In the genomic region with DNA sequence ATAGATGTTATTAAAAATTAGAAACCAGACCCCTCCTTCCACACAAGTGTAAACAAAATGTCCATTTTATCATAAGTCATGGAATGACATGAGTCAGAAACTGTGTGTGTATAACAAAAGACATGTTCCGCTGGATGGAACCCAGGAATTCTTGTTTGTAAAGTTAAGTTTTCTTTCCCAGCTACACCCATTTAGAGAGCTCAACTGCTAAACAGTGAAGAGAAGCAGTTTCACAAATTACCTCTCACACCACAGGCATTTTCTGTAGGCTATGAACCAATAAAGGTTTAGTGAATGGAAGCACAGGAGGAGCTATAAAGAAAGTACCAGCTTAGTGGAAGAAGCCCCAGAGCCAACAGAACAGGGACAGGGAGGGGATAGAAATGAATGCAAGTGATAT, we compare ENCODE assay signal across 8 cellular contexts. TPM values are rescaled to one million over a fixed set of nuclear protein-coding genes. Genes with fewer than 3 reads are reported as not detected.
DNase-seq lines count a peak whose midpoint lies in the region; ATAC-seq, FAIRE-seq and TF ChIP-seq lines count a peak whose summit lies in the region.
"Not testable (repeated sequence)": the region's sequence is repeated elsewhere in the genome, so short reads cannot be mapped to it uniquely, and the experiment has no call there.

No MANE protein-coding gene starts in this region.

- H2AFZ ChIP-seq in HepG2 (ENCODE audit: low read length): not testable (repeated sequence)

- TF ChIP-seq POLR2A in HepG2 (IDR thresholded peaks at IDR 0.05; ENCODE audit: insufficient read depth in 1 of 2, low read depth in 2 of 2, low read length in 2 of 2): not testable (repeated sequence)

- not testable (repeated sequence) for TF ChIP-seq RAD21 in HepG2 (CRISPR knock-in tag; IDR thresholded peaks at IDR 0.05)

- CTCF ChIA-PET in HepG2 (lab: Yijun Ruan, JAX; ENCODE audit: low intra/inter-chr PET ratio, low total read pairs): not testable (repeated sequence)

- H3K4me2 ChIP-seq in HepG2 (ENCODE audit: low read depth, low read length): peak overlapping the region; percentile 53

- POLR2A ChIA-PET in HepG2 (lab: Yijun Ruan, JAX): not testable (repeated sequence)

- H4K20me1 ChIP-seq in HepG2 (ENCODE audit: insufficient read depth, low read length): peaks cover 61% of the 10 kb centered on the region

- in situ Hi-C loops in HepG2 (cut with HindIII; ENCODE audit: extremely low pct_ligation_motif_present, low pct_unique_long_range_greater_than_20kb): not testable (repeated sequence)

- peaks cover 25% of the 10 kb centered on the region for H3K36me3 Mint-ChIP-seq in activated T-helper 1 cell treated with anti-CD3 and anti-CD28 coated beads, Interleukin-12 subunit alpha, Interleukin-12 subunit beta, Interleukin-2, Interleukin-4 antibody, amounts not matched to agents 30 ng/mL and 10 ng/mL and 1 ng/mL, durations not matched to agents 14 hours and 24 hours and 36 hours (ENCODE audit: low read depth)

- H3K79me2 ChIP-seq in HepG2 (ENCODE audit: insufficient read depth, low read length): peaks cover 76% of the 10 kb centered on the region

- not testable (repeated sequence) for H3K27me3 Mint-ChIP-seq in activated T-helper 1 cell treated with anti-CD3 and anti-CD28 coated beads, Interleukin-12 subunit alpha, Interleukin-12 subunit beta, Interleukin-2, Interleukin-4 antibody, amounts not matched to agents 30 ng/mL and 10 ng/mL and 1 ng/mL, durations not matched to agents 14 hours and 24 hours and 36 hours (ENCODE audit: insufficient read depth)

- not testable (repeated sequence) for H3K27me3 ChIP-seq in HepG2 (ENCODE audit: control insufficient read depth in 1 of 2, insufficient read depth in 2 of 2, low read length in 2 of 2); pancreas; upper lobe of right lung

- ATAC-seq in HepG2: peak; percentile 16; the same call in 2 of the 3 replicates
- peak; percentile 58 to 72 (median 63) for ATAC-seq in pancreas
- ATAC-seq in upper lobe of right lung: peak; percentile 66

- TF ChIP-seq CTCF in cardiac fibroblast (IDR thresholded peaks at IDR 0.05; ENCODE audit: low read depth, low read length); fibroblast of pulmonary artery (IDR thresholded peaks at IDR 0.05; ENCODE audit: low read length, missing control alignments); HepG2 (CRISPR knock-in tag; IDR thresholded peaks at IDR 0.05); pancreas (IDR thresholded peaks at IDR 0.05); upper lobe of right lung (IDR thresholded peaks at IDR 0.05): not testable (repeated sequence)

- not testable (repeated sequence) for TF ChIP-seq EP300 in HepG2 (IDR thresholded peaks at IDR 0.05; ENCODE audit: low read depth in 2 of 2, low read length in 2 of 2); HepG2 (CRISPR knock-in tag; IDR thresholded peaks at IDR 0.05; ENCODE audit: borderline replicate concordance)

- peaks cover 61% of the 10 kb centered on the region for H3K4me1 ChIP-seq in HepG2 (ENCODE audit: insufficient read depth, low read length)
- H3K4me1 ChIP-seq in pancreas: peaks cover 0 to 25% (median 20%) of the 10 kb centered on the region in 3 donors
- peaks cover 26% of the 10 kb centered on the region for H3K4me1 ChIP-seq in upper lobe of right lung

- H3K9me3 Mint-ChIP-seq in activated T-helper 1 cell treated with anti-CD3 and anti-CD28 coated beads, Interleukin-12 subunit alpha, Interleukin-12 subunit beta, Interleukin-2, Interleukin-4 antibody, amounts not matched to agents 30 ng/mL and 10 ng/mL and 1 ng/mL, durations not matched to agents 14 hours and 24 hours and 36 hours: not testable (repeated sequence)

- BruUV-seq in HepG2 (replicated peaks; lab: Mats Ljungman, UMichigan): not testable (repeated sequence)

- not testable (repeated sequence) for H3K9ac ChIP-seq in HepG2 (ENCODE audit: insufficient read depth, low read depth, low read length)

- H3K27ac ChIP-seq in HepG2 (ENCODE audit: extremely low read length, insufficient read depth, low read length) (peak overlapping the region; percentile 67), pancreas (peak overlapping the region in 2 of 4 donors; percentile 42 to 61), upper lobe of right lung (peak overlapping the region; percentile 13)

- WGBS in HepG2 (ENCODE audit: low lambda C conversion rate): 77% methylated on average over 1 of the region's 1 CpG
- 19 to 38% methylated on average over 1 of the region's 1 CpG for WGBS in pancreas, 2 donors

- H3K27ac Mint-ChIP-seq in activated T-helper 1 cell treated with anti-CD3 and anti-CD28 coated beads, Interleukin-12 subunit alpha, Interleukin-12 subunit beta, Interleukin-2, Interleukin-4 antibody, amounts not matched to agents 30 ng/mL and 10 ng/mL and 1 ng/mL, durations not matched to agents 14 hours and 24 hours and 36 hours: peak overlapping the region; percentile 96

- peaks cover 3 to 27% of the 10 kb centered on the region in 2 experiments for H3K36me3 ChIP-seq in HepG2 (replicated peaks in 1 of 2; ENCODE audit: control insufficient read depth in 1 of 2, insufficient read depth in 2 of 2, low read length in 2 of 2)
- not testable (repeated sequence) for H3K36me3 ChIP-seq in pancreas, upper lobe of right lung

- intact Hi-C loops in activated T-helper 1 cell treated with anti-CD3 and anti-CD28 coated beads, Interleukin-12 subunit alpha, Interleukin-12 subunit beta, Interleukin-2, Interleukin-4 antibody, amounts not matched to agents 30 ng/mL and 10 ng/mL and 1 ng/mL, durations not matched to agents 14 hours and 24 hours and 36 hours (cut with micrococcal nuclease); HepG2 (cut with micrococcal nuclease; ENCODE audit: unreplicated experiment); pancreas (cut with DNase I); upper lobe of right lung (cut with DNase I): not testable (repeated sequence)

- H3K4me1 Mint-ChIP-seq in activated T-helper 1 cell treated with anti-CD3 and anti-CD28 coated beads, Interleukin-12 subunit alpha, Interleukin-12 subunit beta, Interleukin-2, Interleukin-4 antibody, amounts not matched to agents 30 ng/mL and 10 ng/mL and 1 ng/mL, durations not matched to agents 14 hours and 24 hours and 36 hours (ENCODE audit: low read depth): peaks cover 47% of the 10 kb centered on the region

- peak overlapping the region; percentile 67 for H3K4me3 Mint-ChIP-seq in activated T-helper 1 cell treated with anti-CD3 and anti-CD28 coated beads, Interleukin-12 subunit alpha, Interleukin-12 subunit beta, Interleukin-2, Interleukin-4 antibody, amounts not matched to agents 30 ng/mL and 10 ng/mL and 1 ng/mL, durations not matched to agents 14 hours and 24 hours and 36 hours

- not testable (repeated sequence) for H3K4me3 ChIP-seq in cardiac fibroblast (replicated peaks in 1 of 2; ENCODE audit: low read depth in 2 of 2, low read length in 2 of 2); fibroblast of pulmonary artery (replicated peaks; ENCODE audit: low read depth, low read length); HepG2 (replicated peaks in 1 of 3; ENCODE audit: insufficient read depth in 1 of 3, low read depth in 2 of 3, low read length in 3 of 3); pancreas; upper lobe of right lung

- H3K9me3 ChIP-seq in HepG2 (ENCODE audit: low read length); pancreas; upper lobe of right lung: not testable (repeated sequence)

- DNase-seq in DMS53 (lab: John Stamatoyannopoulos, UW) (peak; percentile 48), NCI-H69 (lab: John Stamatoyannopoulos, UW) (peak; percentile 3), cardiac fibroblast (ENCODE audit: low read depth in 2 of 2) (peak; percentile 67 to 88), fibroblast of pulmonary artery (ENCODE audit: low read depth) (peak; percentile 71), HepG2 (ENCODE audit: low spot score) (peak; percentile 20)
- not testable (repeated sequence) for DNase-seq in activated T-helper 1 cell treated with anti-CD3 and anti-CD28 coated beads, Interleukin-12 subunit alpha, Interleukin-12 subunit beta, Interleukin-2, Interleukin-4 antibody, amounts not matched to agents 30 ng/mL and 10 ng/mL and 1 ng/mL, durations not matched to agents 14 hours and 24 hours and 36 hours (ENCODE audit: low spot score); pancreas; upper lobe of right lung

- not testable (repeated sequence) for FAIRE-seq in HepG2 (lab: Jason Lieb, UNC); pancreas (lab: Jason Lieb, UNC)

RNA-seq across cellular contexts. Expression of a gene that starts 12.4 kb away (rescaled TPM):
- total RNA-seq in activated T-helper 1 cell treated with anti-CD3 and anti-CD28 coated beads, Interleukin-12 subunit alpha, Interleukin-12 subunit beta, Interleukin-2, Interleukin-4 antibody, amounts not matched to agents 30 ng/mL and 10 ng/mL and 1 ng/mL, durations not matched to agents 14 hours and 24 hours and 36 hours: 116 and 125 TPM in 2 replicates
- total RNA-seq in HepG2 (2016; rRNA removed; fragmentation: Illumina TruSeq; extraction: Trizol) (798 and 1,108 TPM in 2 replicates), pancreas (10 to 100 TPM; 32.1 to 62.0 (median 47.9) TPM), upper lobe of right lung (120 TPM)
- total RNA-seq in HepG2 (2016; cell fraction: cytosol; rRNA removed; fragmentation: Illumina TruSeq; extraction: Trizol; ENCODE audit: low read depth): 64.0 and 73.9 TPM in 2 replicates
- 786 and 1,126 TPM in 2 replicates for total RNA-seq in HepG2 (2016; cell fraction: insoluble cytoplasmic fraction; rRNA removed; fragmentation: Illumina TruSeq; extraction: Trizol)
- 188 and 209 TPM in 2 replicates for total RNA-seq in HepG2 (2016; cell fraction: membrane; rRNA removed; fragmentation: Illumina TruSeq; extraction: Trizol)
- total RNA-seq in HepG2 (2016; cell fraction: nucleus; rRNA removed; fragmentation: Illumina TruSeq; extraction: Trizol): 366 and 405 TPM in 2 replicates
- polyA plus RNA-seq in HepG2 (2011; rRNA removed) (286 and 301 TPM in 2 replicates), pancreas (10 to 100 TPM; 24.1 to 40.7 TPM)
- 188 and 249 TPM in 2 replicates for polyA plus RNA-seq in HepG2 (2011; cell fraction: cytosol; rRNA removed)
- 143 and 202 TPM in 2 replicates for polyA plus RNA-seq in HepG2 (2011; cell fraction: nucleus; rRNA removed)
- 464 and 581 TPM in 2 replicates for polyA plus RNA-seq in HepG2 (2012)
- polyA plus RNA-seq in HepG2 (2016; cell fraction: cytosol; fragmentation: Illumina TruSeq; extraction: Trizol; ENCODE audit: low read depth): 39.0 and 41.7 TPM in 2 replicates
- polyA plus RNA-seq in HepG2 (2016; cell fraction: insoluble cytoplasmic fraction; fragmentation: Illumina TruSeq; extraction: Trizol; ENCODE audit: low read depth): 924 and 945 TPM in 2 replicates
- 110 and 122 TPM in 2 replicates for polyA plus RNA-seq in HepG2 (2016; cell fraction: membrane; fragmentation: Illumina TruSeq; extraction: Trizol; ENCODE audit: low read depth)
- 429 and 441 TPM in 2 replicates for polyA plus RNA-seq in HepG2 (2016; cell fraction: nucleus; fragmentation: Illumina TruSeq; extraction: Trizol; ENCODE audit: insufficient read depth, low read depth)
- polyA minus RNA-seq in HepG2 (2011; rRNA and poly(A)+ RNA removed; ENCODE audit: low replicate concordance): 55.8 and 268 TPM in 2 replicates
- 325 and 361 TPM in 2 replicates for polyA minus RNA-seq in HepG2 (2011; cell fraction: cytosol; rRNA and poly(A)+ RNA removed)
- 171 and 236 TPM in 2 replicates for polyA minus RNA-seq in HepG2 (2011; cell fraction: nucleus; rRNA and poly(A)+ RNA removed)

RNA-seq across cellular contexts. Expression of a gene that starts 12.8 kb away (rescaled TPM):
- 41.3 and 42.1 TPM in 2 replicates for total RNA-seq in activated T-helper 1 cell treated with anti-CD3 and anti-CD28 coated beads, Interleukin-12 subunit alpha, Interleukin-12 subunit beta, Interleukin-2, Interleukin-4 antibody, amounts not matched to agents 30 ng/mL and 10 ng/mL and 1 ng/mL, durations not matched to agents 14 hours and 24 hours and 36 hours
- total RNA-seq in HepG2 (2016; rRNA removed; fragmentation: Illumina TruSeq; extraction: Trizol) (53.7 and 79.4 TPM in 2 replicates), pancreas (10 to 100 TPM in 4 of 6 donors, 1 to 10 TPM in 2; 8.0 to 15.7 (median 10.7) TPM), upper lobe of right lung (23.7 TPM)
- total RNA-seq in HepG2 (2016; cell fraction: cytosol; rRNA removed; fragmentation: Illumina TruSeq; extraction: Trizol; ENCODE audit: low read depth): 27.4 and 29.8 TPM in 2 replicates
- 54.2 and 78.8 TPM in 2 replicates for total RNA-seq in HepG2 (2016; cell fraction: insoluble cytoplasmic fraction; rRNA removed; fragmentation: Illumina TruSeq; extraction: Trizol)
- total RNA-seq in HepG2 (2016; cell fraction: membrane; rRNA removed; fragmentation: Illumina TruSeq; extraction: Trizol): 64.3 and 72.7 TPM in 2 replicates
- 45.4 and 47.2 TPM in 2 replicates for total RNA-seq in HepG2 (2016; cell fraction: nucleus; rRNA removed; fragmentation: Illumina TruSeq; extraction: Trizol)
- polyA plus RNA-seq in HepG2 (2011; rRNA removed) (22.6 and 25.7 TPM in 2 replicates), pancreas (10 to 100 TPM in 1 of 2 donors, 1 to 10 TPM in 1; 8.6 to 11.8 TPM)
- 9.1 and 15.2 TPM in 2 replicates for polyA plus RNA-seq in HepG2 (2011; cell fraction: cytosol; rRNA removed)
- 11.8 and 16.3 TPM in 2 replicates for polyA plus RNA-seq in HepG2 (2011; cell fraction: nucleus; rRNA removed)
- 32.6 and 35.2 TPM in 2 replicates for polyA plus RNA-seq in HepG2 (2012)
- 12.4 and 15.4 TPM in 2 replicates for polyA plus RNA-seq in HepG2 (2016; cell fraction: cytosol; fragmentation: Illumina TruSeq; extraction: Trizol; ENCODE audit: low read depth)
- polyA plus RNA-seq in HepG2 (2016; cell fraction: insoluble cytoplasmic fraction; fragmentation: Illumina TruSeq; extraction: Trizol; ENCODE audit: low read depth): 46.3 and 51.5 TPM in 2 replicates
- 29.5 and 30.4 TPM in 2 replicates for polyA plus RNA-seq in HepG2 (2016; cell fraction: membrane; fragmentation: Illumina TruSeq; extraction: Trizol; ENCODE audit: low read depth)
- 45.4 and 46.0 TPM in 2 replicates for polyA plus RNA-seq in HepG2 (2016; cell fraction: nucleus; fragmentation: Illumina TruSeq; extraction: Trizol; ENCODE audit: insufficient read depth, low read depth)
- 12.5 and 21.0 TPM in 2 replicates for polyA minus RNA-seq in HepG2 (2011; rRNA and poly(A)+ RNA removed; ENCODE audit: low replicate concordance)
- polyA minus RNA-seq in HepG2 (2011; cell fraction: cytosol; rRNA and poly(A)+ RNA removed): 22.2 and 26.3 TPM in 2 replicates
- 45.1 and 52.1 TPM in 2 replicates for polyA minus RNA-seq in HepG2 (2011; cell fraction: nucleus; rRNA and poly(A)+ RNA removed)

Comparison
In these comparisons a context has a peak if more than half of its experiments do, and no peak if none do; other contexts are left out.
1. ATAC-seq: peak in every context shown above with its lines; median percentile 66 in upper lobe of right lung; 63 in pancreas; 16 in HepG2.